22 cellular contexts compared by ENCODE assay signal in genomic region chr21:43266534-43266933, GRCh38.
A peak's percentile ranks its signal among the peaks of the same experiment; 100 is the strongest.
DNase-seq lines count a peak whose midpoint lies in the region; ATAC-seq and TF ChIP-seq lines count a peak whose summit lies in the region.
"Had no signal": no experiment of that assay in that cellular context is flagged by ENCODE, and none has a peak within 500 bp of the region (broad histone marks: within the 10 kb centered on the region; RNA-seq: fewer than 3 reads in every experiment).

No MANE protein-coding gene starts in this region.

- no peaks in the 10 kb centered on the region for H3K27me3 ChIP-seq in left ventricle myocardium inferior (ENCODE audit: low read depth)

- no peaks in the 10 kb centered on the region for H3K36me3 ChIP-seq in left ventricle myocardium inferior
- H3K36me3 ChIP-seq: spleen had no signal

- DNase-seq in left cardiac atrium (peak; percentile 22), left ventricle myocardium inferior (no peak), cardiac fibroblast (ENCODE audit: low read depth in 2 of 2) (peak; percentile 64 to 72), left lobe of liver (ENCODE audit: low spot score) (no peak), stromal cell of bone marrow (ENCODE audit: low read depth) (peak; percentile 17), germinal center (ENCODE audit: low spot score) (no peak), T-helper 9 cell (no peak)
- DNase-seq: activated CD8-positive, alpha-beta T cell treated with anti-CD3 and anti-CD28 coated beads, Interleukin-2, amount 10 ng/mL, durations not matched to agents 7 days and 5 days; activated naive CD4-positive, alpha-beta T cell treated with anti-CD3 and anti-CD28 coated beads, Interleukin-2, amount 10 ng/mL, durations not matched to agents 7 days and 5 days; activated T-cell treated with anti-CD3 and anti-CD28 coated beads, Interleukin-2, amount 50 U/mL, for 1 hour; C1 segment of cervical spinal cord; DMS 273 treated with DMSO at 0.1 percent for 48 hours; endodermal cell; NCI-H1417; NCI-H2107; NCI-H510A; NK-92 treated with Interleukin-12 subunit alpha and Interleukin-12 subunit beta, amount 100 ng/mL, for 24 hours; substantia nigra had no signal

- no peak overlapping the region for H3K27ac ChIP-seq in left ventricle myocardium inferior (replicated peaks)
- H3K27ac ChIP-seq: spleen had no signal

- H3K4me3 ChIP-seq in left ventricle myocardium inferior = no peak overlapping the region
- no peak overlapping the region for H3K4me3 ChIP-seq in cardiac fibroblast (replicated peaks in 1 of 2; ENCODE audit: low read depth in 2 of 2, low read length in 2 of 2)
- H3K4me3 ChIP-seq: spleen had no signal

- ATAC-seq in left cardiac atrium (peak in 1 of 2 donors; percentile 13), left lobe of liver (peak; percentile 28), GM21360 (IDR thresholded peaks at IDR 0.05; ENCODE audit: unreplicated experiment) (no peak)
- ATAC-seq: activated CD4-positive, CD25-positive, alpha-beta regulatory T cell treated with anti-CD3 and anti-CD28 coated beads, Interleukin-2, amount 50 U/mL, for 24 hours; activated CD8-positive, alpha-beta T cell treated with anti-CD3 and anti-CD28 coated beads, Interleukin-2, amount 10 ng/mL, durations not matched to agents 7 days and 5 days; SK-N-SH treated with all-trans-retinoic acid at 6 μM for 48 hours had no signal

- intact Hi-C loops in left cardiac atrium (cut with DNase I) (no loop called here), left ventricle myocardium inferior (cut with micrococcal nuclease) (no loop called here)

- no peak for TF ChIP-seq CTCF in left ventricle myocardium inferior (IDR thresholded peaks at IDR 0.05; ENCODE audit: borderline replicate concordance)
- no peak for TF ChIP-seq CTCF in cardiac fibroblast (IDR thresholded peaks at IDR 0.05; ENCODE audit: low read depth, low read length)

- H3K9me3 ChIP-seq in left ventricle myocardium inferior (replicated peaks) = no peaks in the 10 kb centered on the region
- H3K9me3 ChIP-seq: spleen had no signal

- no peaks in the 10 kb centered on the region for H3K4me1 ChIP-seq in left ventricle myocardium inferior
- H3K4me1 ChIP-seq: spleen had no signal

Comparison
In these comparisons a context has a peak if more than half of its experiments do, and no peak if none do; other contexts are left out.
1. DNase-seq: peak in left cardiac atrium (single experiment), cardiac fibroblast (2 of 2) and stromal cell of bone marrow (single experiment); none in left ventricle myocardium inferior (single experiment), left lobe of liver (single experiment), germinal center (single experiment) and T-helper 9 cell (single experiment).